ENCODE assay signal across 16 cellular contexts in genomic region chr6:31125162-31125561, GRCh38. TPM values are rescaled to one million over a fixed set of nuclear protein-coding genes. Genes with fewer than 3 reads are reported as not detected.
A peak's percentile ranks its signal among the peaks of the same experiment; 100 is the strongest.
DNase-seq lines count a peak whose midpoint lies in the region; ATAC-seq, FAIRE-seq and TF ChIP-seq lines count a peak whose summit lies in the region.
"Had no signal": no experiment of that assay in that cellular context is flagged by ENCODE, and none has a peak within 500 bp of the region (broad histone marks: within the 10 kb centered on the region; RNA-seq: fewer than 3 reads in every experiment).

No MANE protein-coding gene starts in this region.

- no peak overlapping the region for H3K4me3 ChIP-seq in brain microvascular endothelial cell (ENCODE audit: low read depth, low read length)
- no peak overlapping the region for H3K4me3 ChIP-seq in right cardiac atrium (ENCODE audit: low read length)
- no peak overlapping the region for H3K4me3 ChIP-seq in small intestine (ENCODE audit: low read depth in 1 of 2, low read length in 2 of 2)
- no peak overlapping the region for H3K4me3 ChIP-seq in Peyer's patch
- H3K4me3 ChIP-seq: cardiac muscle cell, spleen had no signal

- DNase-seq in brain microvascular endothelial cell: peak; percentile 14
- peak in 2 of 3 donors; percentile 48 to 78 for DNase-seq in right cardiac atrium
- DNase-seq in small intestine: peak; percentile 31
- DNase-seq in GM10248 (ENCODE audit: extremely low spot score): no peak
- no peak for DNase-seq in Peyer's patch
- no peak for DNase-seq in NOMO-1 treated with DMSO at 0.1 percent for 48 hours (lab: John Stamatoyannopoulos, UW; ENCODE audit: unreplicated experiment)
- DNase-seq in D721Med (ENCODE audit: insufficient read length, low spot score): no peak
- DNase-seq: foreskin melanocyte; NCI-H2171; spleen; stimulated activated CD8-positive, alpha-beta memory T cell treated with anti-CD3 and anti-CD28 coated beads, Interleukin-4, amount 100 ng/mL, for 48 hours had no signal

- TF ChIP-seq CTCF in brain microvascular endothelial cell (IDR thresholded peaks at IDR 0.05; ENCODE audit: low read depth, low read length, missing control alignments) (no peak), GM10248 (IDR thresholded peaks at IDR 0.05; ENCODE audit: control extremely low read depth, extremely low read depth, low read depth, missing control alignments) (no peak), Peyer's patch (IDR thresholded peaks at IDR 0.05) (no peak), D721Med (IDR thresholded peaks at IDR 0.05; ENCODE audit: insufficient read depth, missing control alignments) (no peak)

- 43% methylated on average over 8 of the region's 8 CpGs for WGBS in right cardiac atrium
- WGBS in small intestine, 3 donors: 46 to 51% (median 48%) methylated on average over 7 to 8 of the region's 8 CpGs

- intact Hi-C loops in right cardiac atrium (cut with DNase I): loop anchor here in 1 of 4 donors (5.0 kb wide), 1 partner anchor 237 kb away; no protein-coding TSS in a partner anchor

- CTCF ChIA-PET in GM10248 (lab: Yijun Ruan, JAX): interaction anchor here (1.1 to 2.4 kb wide), 3 partner anchors 12 to 72 kb away, joined by 3 to 8 read pairs (median 7); no protein-coding TSS in a partner anchor

- no peak for FAIRE-seq in small intestine (lab: Jason Lieb, UNC)
- FAIRE-seq in D721Med (lab: Jason Lieb, UNC): no peak
- FAIRE-seq: GM18507 had no signal

- H3K9me3 ChIP-seq in right cardiac atrium (ENCODE audit: control insufficient read depth, low read length) (no peaks in the 10 kb centered on the region), small intestine (ENCODE audit: control insufficient read depth, low read depth) (no peaks in the 10 kb centered on the region), Peyer's patch (no peaks in the 10 kb centered on the region)
- H3K9me3 ChIP-seq: spleen had no signal

- H3K4me1 ChIP-seq in right cardiac atrium (ENCODE audit: control insufficient read depth, insufficient read depth, low read length) (peaks cover 17% of the 10 kb centered on the region), small intestine (ENCODE audit: control insufficient read depth in 2 of 2, insufficient read depth in 1 of 2, low read depth in 1 of 2, low read length in 1 of 2) (peaks cover 0 to 4% of the 10 kb centered on the region in 2 donors), Peyer's patch (peaks cover 0 to 7% (median 0%) of the 10 kb centered on the region in 4 donors)

- in situ Hi-C loops in brain microvascular endothelial cell (cut with HindIII; ENCODE audit: low pct_ligation_motif_present, low sequenced_read_pairs): no loop called here

- POLR2A ChIA-PET in GM10248 (lab: Yijun Ruan, JAX): no interaction called here

- peaks cover 4% of the 10 kb centered on the region for H3K27me3 ChIP-seq in brain microvascular endothelial cell (replicated peaks)
- no peaks in the 10 kb centered on the region for H3K27me3 ChIP-seq in right cardiac atrium (ENCODE audit: control insufficient read depth, insufficient read depth)
- no peaks in the 10 kb centered on the region for H3K27me3 ChIP-seq in small intestine (ENCODE audit: control insufficient read depth in 2 of 2, insufficient read depth in 2 of 2, low read length in 2 of 2)
- no peaks in the 10 kb centered on the region for H3K27me3 ChIP-seq in Peyer's patch

- TF ChIP-seq POLR2A in Peyer's patch (IDR thresholded peaks at IDR 0.05): no peak

- TF ChIP-seq EP300 in Ishikawa (IDR thresholded peaks at IDR 0.05; ENCODE audit: borderline replicate concordance): peak; percentile 51; the same call in 1 of the 2 replicates

- H3K27ac ChIP-seq in brain microvascular endothelial cell: no peak overlapping the region
- peak overlapping the region; percentile 75 for H3K27ac ChIP-seq in right cardiac atrium (ENCODE audit: low read length)
- H3K27ac ChIP-seq in small intestine (ENCODE audit: low read depth in 1 of 2, low read length in 1 of 2): no peak overlapping the region
- H3K27ac ChIP-seq in Peyer's patch: no peak overlapping the region
- H3K27ac ChIP-seq: cardiac muscle cell, spleen had no signal

- no peaks in the 10 kb centered on the region for H3K36me3 ChIP-seq in brain microvascular endothelial cell (replicated peaks)
- H3K36me3 ChIP-seq in small intestine (ENCODE audit: control insufficient read depth in 2 of 2, insufficient read depth in 2 of 2, low read length in 2 of 2): no peaks in the 10 kb centered on the region
- H3K36me3 ChIP-seq in Peyer's patch: no peaks in the 10 kb centered on the region
- H3K36me3 ChIP-seq: cardiac muscle cell, spleen had no signal

- peak; percentile 23 to 37 for ATAC-seq in right cardiac atrium

- no peak for TF ChIP-seq RAD21 in Ishikawa (IDR thresholded peaks at IDR 0.05; ENCODE audit: low read depth)

TF ChIP-seq in Ishikawa, 13 proteins besides CTCF, POLR2A, EP300 and RAD21:
- TF ChIP-seq FOXM1 (IDR thresholded peaks at IDR 0.05; ENCODE audit: borderline replicate concordance, low read depth): no peak
- TF ChIP-seq USF1 (IDR thresholded peaks at IDR 0.05): no peak
- TF ChIP-seq EGR1 (IDR thresholded peaks at IDR 0.05): peak; percentile 97
- TF ChIP-seq TCF12 (IDR thresholded peaks at IDR 0.05; ENCODE audit: low read depth): peak; percentile 59; the same call in 1 of the 2 replicates
- TF ChIP-seq ZBTB7A (IDR thresholded peaks at IDR 0.05; ENCODE audit: low read depth): 0 out of 2 replicates have a peak, but pooled peaks have one; percentile 35
- no peak for TF ChIP-seq CREB1 (IDR thresholded peaks at IDR 0.05; ENCODE audit: low read depth)
- no peak for TF ChIP-seq TAF1 (IDR thresholded peaks at IDR 0.05; ENCODE audit: low read depth)
- TF ChIP-seq REST (IDR thresholded peaks at IDR 0.05; ENCODE audit: low read depth): no peak
- TF ChIP-seq MAX (IDR thresholded peaks at IDR 0.05): 0 out of 2 replicates have a peak, but pooled peaks have one; percentile 21
- 0 out of 2 replicates have a peak, but pooled peaks have one; percentile 20 for TF ChIP-seq TEAD4 (IDR thresholded peaks at IDR 0.05)
- TF ChIP-seq YY1 (IDR thresholded peaks at IDR 0.05; ENCODE audit: low read depth): peak; percentile 51
- TF ChIP-seq CEBPB (IDR thresholded peaks at IDR 0.05): no peak
- TF ChIP-seq NFIC (IDR thresholded peaks at IDR 0.05): peak; percentile 67
TF ChIP-seq in Ishikawa: peak in this region for 7.

RNA-seq across cellular contexts. Expression of gene CDSN, which starts 4.9 kb away (rescaled TPM):
- total RNA-seq in right cardiac atrium: under 1 TPM in 2 of 4 donors, not detected in 2; 0.14 to 0.17 TPM
- polyA plus RNA-seq in right cardiac atrium: 0.11 TPM
- under 1 TPM in 1 of 3 donors, not detected in 2; 0.07 TPM for polyA plus RNA-seq in small intestine
- under 1 TPM in 1 of 4 donors, not detected in 3; 0.54 TPM for total RNA-seq in Peyer's patch
- total RNA-seq: activated T-helper 1 cell treated with anti-CD3 and anti-CD28 coated beads, Interleukin-12 subunit alpha, Interleukin-12 subunit beta, Interleukin-2, Interleukin-4 antibody, amounts not matched to agents 30 ng/mL and 10 ng/mL and 1 ng/mL, durations not matched to agents 14 hours and 24 hours and 36 hours; cardiac muscle cell; mononuclear cell; spleen had no signal
- polyA plus RNA-seq: cardiac muscle cell, spleen had no signal

RNA-seq across cellular contexts. Expression of gene PSORS1C1, which starts 10.6 kb away (rescaled TPM):
- 1 to 10 TPM; 1.4 to 4.5 (median 4.4) TPM for total RNA-seq in right cardiac atrium
- 6.5 TPM for polyA plus RNA-seq in right cardiac atrium
- polyA plus RNA-seq in small intestine: 10 to 100 TPM in 2 of 3 donors, 1 to 10 TPM in 1; 7.8 to 40.5 (median 31.3) TPM
- 10 to 100 TPM in 2 of 4 donors, 1 to 10 TPM in 1, not detected in 1; 6.5 to 26.5 (median 22.0) TPM for total RNA-seq in Peyer's patch
- total RNA-seq: cardiac muscle cell, mononuclear cell had no signal
- polyA plus RNA-seq: cardiac muscle cell had no signal

RNA-seq across cellular contexts. Expression of gene C6orf15, which starts 12.8 kb away (rescaled TPM):
- total RNA-seq in right cardiac atrium (not detected), Peyer's patch (not detected)
- polyA plus RNA-seq in right cardiac atrium (not detected), small intestine (not detected)
- total RNA-seq: activated T-helper 1 cell treated with anti-CD3 and anti-CD28 coated beads, Interleukin-12 subunit alpha, Interleukin-12 subunit beta, Interleukin-2, Interleukin-4 antibody, amounts not matched to agents 30 ng/mL and 10 ng/mL and 1 ng/mL, durations not matched to agents 14 hours and 24 hours and 36 hours; cardiac muscle cell; mononuclear cell; spleen had no signal
- polyA plus RNA-seq: cardiac muscle cell, spleen had no signal

RNA-seq across cellular contexts. Expression of gene PSORS1C2, which starts 13.7 kb away (rescaled TPM):
- not detected for total RNA-seq in right cardiac atrium
- polyA plus RNA-seq in right cardiac atrium: not detected
- polyA plus RNA-seq in small intestine: not detected
- not detected for total RNA-seq in Peyer's patch
- total RNA-seq: activated T-helper 1 cell treated with anti-CD3 and anti-CD28 coated beads, Interleukin-12 subunit alpha, Interleukin-12 subunit beta, Interleukin-2, Interleukin-4 antibody, amounts not matched to agents 30 ng/mL and 10 ng/mL and 1 ng/mL, durations not matched to agents 14 hours and 24 hours and 36 hours; cardiac muscle cell; mononuclear cell; spleen had no signal
- polyA plus RNA-seq: cardiac muscle cell, spleen had no signal

RNA-seq across cellular contexts. Expression of gene CCHCR1, which starts 32.4 kb away (rescaled TPM):
- total RNA-seq in right cardiac atrium (10 to 100 TPM; 10.8 to 16.7 (median 12.9) TPM), Peyer's patch (10 to 100 TPM; 28.3 to 86.6 (median 36.2) TPM)
- polyA plus RNA-seq in right cardiac atrium (9.6 TPM), small intestine (10 to 100 TPM; 13.2 to 29.0 (median 15.0) TPM)

Comparison
In these comparisons a context has a peak if more than half of its experiments do, and no peak if none do; other contexts are left out.
1. DNase-seq: peak in brain microvascular endothelial cell (single experiment), right cardiac atrium (2 of 3) and small intestine (single experiment); none in GM10248 (single experiment), Peyer's patch (0 of 3), NOMO-1 treated with DMSO at 0.1 percent for 48 hours (single experiment) and D721Med (single experiment).